In the genomic region with DNA sequence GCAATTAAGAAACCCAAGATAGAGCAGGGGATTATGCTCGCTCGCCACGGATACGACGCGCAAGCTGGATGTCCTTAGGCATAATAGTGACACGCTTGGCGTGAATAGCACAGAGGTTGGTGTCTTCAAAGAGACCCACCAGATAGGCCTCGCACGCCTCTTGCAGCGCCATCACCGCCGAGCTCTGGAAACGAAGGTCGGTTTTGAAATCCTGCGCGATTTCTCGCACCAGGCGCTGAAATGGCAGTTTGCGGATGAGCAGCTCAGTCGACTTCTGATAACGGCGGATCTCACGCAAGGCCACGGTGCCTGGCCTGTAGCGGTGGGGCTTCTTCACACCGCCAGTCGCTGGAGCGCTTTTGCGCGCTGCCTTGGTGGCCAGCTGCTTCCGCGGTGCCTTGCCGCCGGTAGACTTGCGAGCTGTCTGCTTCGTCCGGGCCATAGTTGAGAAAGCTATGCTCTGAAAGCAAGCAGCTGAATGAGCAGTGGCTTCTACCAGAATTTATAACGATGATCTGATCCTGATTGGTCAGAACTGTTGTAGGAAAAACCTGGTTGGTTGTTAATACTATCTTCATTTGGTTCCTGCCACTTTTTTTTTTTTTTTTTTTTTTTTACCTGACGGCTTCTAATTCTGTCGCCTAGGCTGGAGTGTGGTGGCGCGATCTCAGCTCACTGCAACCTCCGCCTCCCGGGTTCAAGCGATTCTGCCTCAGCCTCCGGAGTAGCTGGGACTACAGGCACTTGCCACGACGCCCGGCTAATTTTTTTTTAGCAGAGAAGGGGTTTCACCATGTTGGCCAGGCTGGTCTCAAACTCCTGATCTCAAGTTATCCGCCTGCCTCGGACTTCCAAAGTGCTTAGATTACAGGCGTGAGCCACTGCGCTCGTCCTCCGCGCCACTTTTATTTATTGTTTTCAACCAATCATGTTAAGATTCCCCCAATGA, we compare ENCODE assay signal across 8 cellular contexts. TPM values are rescaled to one million over a fixed set of nuclear protein-coding genes. Genes with fewer than 3 reads are reported as not detected.
DNase-seq lines count a peak whose midpoint lies in the region; ATAC-seq and TF ChIP-seq lines count a peak whose summit lies in the region.

No MANE protein-coding gene starts in this region.

- peak overlapping the region; percentile 16 to 99 (median 95); a peak in 20 of 22 replicates for H3K27ac ChIP-seq in BLaER1 treated with 17β-estradiol and CSF1 and Interleukin-3, amounts not matched to agents 10 nM and 100 nM
- peak overlapping the region; percentile 99 for H3K27ac ChIP-seq in Panc1 (ENCODE audit: low read length)

- TF ChIP-seq CTCF in Panc1 (IDR thresholded peaks at IDR 0.05) (no peak), foreskin fibroblast (IDR thresholded peaks at IDR 0.05; ENCODE audit: low read depth, low read length) (no peak)

- peak overlapping the region; percentile 70 to 96 (median 83) for H3K4me2 ChIP-seq in BLaER1 treated with 17β-estradiol and CSF1 and Interleukin-3, amounts not matched to agents 10 nM and 100 nM

- no peak for DNase-seq in Panc1 (ENCODE audit: low read depth, low spot score)
- peak; percentile 90 for DNase-seq in activated effector memory CD4-positive, alpha-beta T cell treated with anti-CD3 and anti-CD28 coated beads, Interleukin-2, amount 50 U/mL, for 16 hours
- peak; percentile 89 to 94 for DNase-seq in foreskin fibroblast
- DNase-seq in pons (ENCODE audit: low spot score): peak; percentile 64
- no peak for DNase-seq in NCI-H510A treated with DMSO at 0.1 percent for 48 hours (lab: John Stamatoyannopoulos, UW)

- no TSS peak for BruUV-seq in Panc1 (replicated peaks; lab: Mats Ljungman, UMichigan)

- no peaks in the 10 kb centered on the region for H3K36me3 ChIP-seq in BLaER1 treated with 17β-estradiol and CSF1 and Interleukin-3, amounts not matched to agents 10 nM and 100 nM
- H3K36me3 ChIP-seq in Panc1 (ENCODE audit: control insufficient read depth, insufficient read depth, low read length): peaks cover 5% of the 10 kb centered on the region; the same call in 1 of the 2 replicates

- intact Hi-C loops in Panc1 (cut with micrococcal nuclease; ENCODE audit: unreplicated experiment): loop anchor here (2.0 to 5.0 kb wide), 2 partner anchors 82 to 1768 kb away; a partner anchor contains a TSS

- peaks cover 34 to 52% (median 42%) of the 10 kb centered on the region in 10 experiments for H3K4me1 ChIP-seq in BLaER1 treated with 17β-estradiol and CSF1 and Interleukin-3, amounts not matched to agents 10 nM and 100 nM
- peaks cover 14% of the 10 kb centered on the region for H3K4me1 ChIP-seq in Panc1 (ENCODE audit: control insufficient read depth, insufficient read depth, low read length)

- no peaks in the 10 kb centered on the region for H3K27me3 ChIP-seq in BLaER1 treated with 17β-estradiol and CSF1 and Interleukin-3, amounts not matched to agents 10 nM and 100 nM
- H3K27me3 ChIP-seq in Panc1 (ENCODE audit: control insufficient read depth, insufficient read depth, low read length): no peaks in the 10 kb centered on the region

- peaks cover 0 to 10% (median 5%) of the 10 kb centered on the region in 11 experiments; a peak in 9 of 22 replicates for H3K9me3 ChIP-seq in BLaER1 treated with 17β-estradiol and CSF1 and Interleukin-3, amounts not matched to agents 10 nM and 100 nM (replicated peaks in 1 of 11)
- no peaks in the 10 kb centered on the region for H3K9me3 ChIP-seq in Panc1 (ENCODE audit: control insufficient read depth, insufficient read depth, low read depth, low read length)

- CTCF ChIA-PET in Panc1 (lab: Charles Lee): interaction anchor here (0.7 kb wide), 1 partner anchor 32 kb away, joined by 21 read pairs; no protein-coding TSS in a partner anchor

- H4K20me1 ChIP-seq in BLaER1 treated with 17β-estradiol and CSF1 and Interleukin-3, amounts not matched to agents 10 nM and 100 nM: peaks cover 0 to 14% (median 0%) of the 10 kb centered on the region in 11 experiments; a peak in 4 of 22 replicates

- ATAC-seq in HG03196 (IDR thresholded peaks at IDR 0.05; ENCODE audit: unreplicated experiment) (peak; percentile 42), Panc1 (peak; percentile 22)

- peak overlapping the region; percentile 86 to 99 (median 97) for H3K9ac ChIP-seq in BLaER1 treated with 17β-estradiol and CSF1 and Interleukin-3, amounts not matched to agents 10 nM and 100 nM

- in situ Hi-C loops in Panc1 (cut with HindIII; ENCODE audit: low pct_unique_long_range_greater_than_20kb, low sequenced_read_pairs): no loop called here

- TF ChIP-seq POLR2A in GM19099 (IDR thresholded peaks at IDR 0.05; ENCODE audit: extremely low read depth, insufficient read length, low read depth): peak; percentile 99

- peak overlapping the region; percentile 69 to 87 (median 81) for H3K4me3 ChIP-seq in BLaER1 treated with 17β-estradiol and CSF1 and Interleukin-3, amounts not matched to agents 10 nM and 100 nM
- H3K4me3 ChIP-seq in Panc1 (ENCODE audit: low read depth in 2 of 2, low read length in 2 of 2): peak overlapping the region; percentile 87 to 90
- H3K4me3 ChIP-seq in foreskin fibroblast (ENCODE audit: low read depth in 1 of 2, low read length in 2 of 2): peak overlapping the region; percentile 55 to 69

- POLR2A ChIA-PET in Panc1 (lab: Charles Lee): interaction anchor here (0.6 to 2.1 kb wide), 7 partner anchors 9 to 83 kb away, joined by 3 to 39 read pairs (median 10); a partner anchor contains a TSS

RNA-seq across cellular contexts. Expression of gene OR2B2, which starts 21.6 kb away (rescaled TPM):
- not detected for total RNA-seq in Panc1 (2021; ENCODE audit: unreplicated experiment)
- polyA plus RNA-seq in Panc1 (2012; ENCODE audit: insufficient read length): not detected

Comparison
In these comparisons a context has a peak if more than half of its experiments do, and no peak if none do; other contexts are left out.
1. DNase-seq: peak in activated effector memory CD4-positive, alpha-beta T cell treated with anti-CD3 and anti-CD28 coated beads, Interleukin-2, amount 50 U/mL, for 16 hours (single experiment), foreskin fibroblast (2 of 2) and pons (single experiment); none in Panc1 (single experiment) and NCI-H510A treated with DMSO at 0.1 percent for 48 hours (single experiment).
2. Peak in every context shown above with its lines, with median percentiles within 50 percentile points of each other: H3K4me3 ChIP-seq.